24 cellular contexts compared by ENCODE assay signal in genomic region chr2:178457390-178457886, GRCh38.
"Had no signal": no experiment of that assay in that cellular context is flagged by ENCODE, and none has a peak within 500 bp of the region (broad histone marks: within the 10 kb centered on the region; RNA-seq: fewer than 3 reads in every experiment).

No MANE protein-coding gene starts in this region.

- DNase-seq: Karpas-422, KG1, MG63, NCI-H1092, NCI-H1105 treated with DMSO at 0.1 percent for 48 hours, NCI-H1417 treated with DMSO at 0.1 percent for 48 hours, NCI-H187, NCI-H2029, NCI-H2081 treated with DMSO at 0.1 percent for 48 hours, NCI-H2171, NCI-H226, NCI-H446, NCI-H510A, NCI-H524 treated with DMSO at 0.1 percent for 48 hours, NCI-H69, NCI-H774, Right ventricle myocardium superior, RPMI8226, SIG-M5 had no signal

- FAIRE-seq: HTR-8/SVneo, RCC 7860 had no signal

- H3K9me3 ChIP-seq: MG63, SJSA1 had no signal

- H3K4me1 ChIP-seq: SJSA1 had no signal

- H3K4me3 ChIP-seq: MG63, SJSA1, SK-N-MC had no signal

- H3K27me3 ChIP-seq: MG63, SJSA1 had no signal

- H3K27ac ChIP-seq: HL-60, SJSA1, SK-N-MC had no signal

- H3K36me3 ChIP-seq: MG63, SJSA1 had no signal
